ENCODE assay signal across 8 cellular contexts in genomic region chr1:105137543-105138444, GRCh38.
A peak's percentile ranks its signal among the peaks of the same experiment; 100 is the strongest.
DNase-seq lines count a peak whose midpoint lies in the region; ATAC-seq and TF ChIP-seq lines count a peak whose summit lies in the region.

No MANE protein-coding gene starts in this region.

- ATAC-seq in stimulated activated naive B cell treated with anti-CD40 and anti-IgM and Interleukin-4, amounts not matched to agents 10 μg/mL and 1 μg/mL and 100 μg/mL, for 72 hours (replicated peaks), result peak; percentile 49 to 51
- no peak for ATAC-seq in GM21576 (IDR thresholded peaks at IDR 0.05; ENCODE audit: unreplicated experiment)

- TF ChIP-seq CTCF in astrocyte of the spinal cord (IDR thresholded peaks at IDR 0.05; ENCODE audit: low read depth, low read length), result peak; percentile 37
- TF ChIP-seq CTCF in esophagus squamous epithelium (IDR thresholded peaks at IDR 0.05), result no peak

- no peaks in the 10 kb centered on the region for H3K4me1 Mint-ChIP-seq in stimulated activated naive B cell treated with anti-CD40 and anti-IgM and Interleukin-4, amounts not matched to agents 10 μg/mL and 1 μg/mL and 100 μg/mL, for 72 hours

- H3K36me3 Mint-ChIP-seq in stimulated activated naive B cell treated with anti-CD40 and anti-IgM and Interleukin-4, amounts not matched to agents 10 μg/mL and 1 μg/mL and 100 μg/mL, for 72 hours, result no peaks in the 10 kb centered on the region

- no peak overlapping the region for H3K27ac ChIP-seq in esophagus squamous epithelium

- no peaks in the 10 kb centered on the region for H3K9me3 Mint-ChIP-seq in stimulated activated naive B cell treated with anti-CD40 and anti-IgM and Interleukin-4, amounts not matched to agents 10 μg/mL and 1 μg/mL and 100 μg/mL, for 72 hours

- no peak overlapping the region for H3K27ac Mint-ChIP-seq in stimulated activated naive B cell treated with anti-CD40 and anti-IgM and Interleukin-4, amounts not matched to agents 10 μg/mL and 1 μg/mL and 100 μg/mL, for 72 hours

- peak; percentile 9 for DNase-seq in SKM-1 treated with dmso at 0.1 percent for 144 hours (lab: John Stamatoyannopoulos, UW; ENCODE audit: unreplicated experiment)
- DNase-seq in SKM-1 (lab: John Stamatoyannopoulos, UW; ENCODE audit: unreplicated experiment), result no peak
- DNase-seq in NCI-H146 treated with DMSO at 0.1 percent for 48 hours (lab: John Stamatoyannopoulos, UW; ENCODE audit: unreplicated experiment), result peak; percentile 75
- no peak for DNase-seq in astrocyte of the spinal cord (ENCODE audit: low read depth, low spot score)
- no peak for DNase-seq in stimulated activated naive B cell treated with anti-CD40 and anti-IgM and Interleukin-4, amounts not matched to agents 10 μg/mL and 1 μg/mL and 100 μg/mL, for 72 hours
- DNase-seq in NCI-H2081 (lab: John Stamatoyannopoulos, UW), result no peak
- no peak for DNase-seq in esophagus squamous epithelium (lab: John Stamatoyannopoulos, UW)

- no peaks in the 10 kb centered on the region for H3K9me3 ChIP-seq in esophagus squamous epithelium

- H3K27me3 Mint-ChIP-seq in stimulated activated naive B cell treated with anti-CD40 and anti-IgM and Interleukin-4, amounts not matched to agents 10 μg/mL and 1 μg/mL and 100 μg/mL, for 72 hours, result no peaks in the 10 kb centered on the region

- H3K27me3 ChIP-seq in esophagus squamous epithelium, result no peaks in the 10 kb centered on the region

- no peak for TF ChIP-seq POLR2A in esophagus squamous epithelium (IDR thresholded peaks at IDR 0.05)

- intact Hi-C loops in esophagus squamous epithelium (cut with DNase I), result no loop called here

- WGBS in esophagus squamous epithelium, 2 donors, result 64 to 65% methylated on average over 7 to 12 of the region's 14 CpGs

- in situ Hi-C loops in astrocyte of the spinal cord (cut with HindIII; ENCODE audit: low sequenced_read_pairs), result no loop called here

- H3K4me1 ChIP-seq in esophagus squamous epithelium, result no peaks in the 10 kb centered on the region

- H3K4me3 Mint-ChIP-seq in stimulated activated naive B cell treated with anti-CD40 and anti-IgM and Interleukin-4, amounts not matched to agents 10 μg/mL and 1 μg/mL and 100 μg/mL, for 72 hours, result no peak overlapping the region

- no peaks in the 10 kb centered on the region for H3K36me3 ChIP-seq in esophagus squamous epithelium

- H3K4me3 ChIP-seq in astrocyte of the spinal cord (ENCODE audit: low read depth, low read length) (no peak overlapping the region), esophagus squamous epithelium (no peak overlapping the region)

Comparison
In these comparisons a context has a peak if more than half of its experiments do, and no peak if none do; other contexts are left out.
1. DNase-seq: peak in SKM-1 treated with dmso at 0.1 percent for 144 hours (single experiment) and NCI-H146 treated with DMSO at 0.1 percent for 48 hours (single experiment); none in SKM-1 (single experiment), astrocyte of the spinal cord (single experiment), stimulated activated naive B cell treated with anti-CD40 and anti-IgM and Interleukin-4, amounts not matched to agents 10 μg/mL and 1 μg/mL and 100 μg/mL, for 72 hours (single experiment), NCI-H2081 (0 of 2) and esophagus squamous epithelium (single experiment).